6 cellular contexts compared by ENCODE assay signal in the genomic region with DNA sequence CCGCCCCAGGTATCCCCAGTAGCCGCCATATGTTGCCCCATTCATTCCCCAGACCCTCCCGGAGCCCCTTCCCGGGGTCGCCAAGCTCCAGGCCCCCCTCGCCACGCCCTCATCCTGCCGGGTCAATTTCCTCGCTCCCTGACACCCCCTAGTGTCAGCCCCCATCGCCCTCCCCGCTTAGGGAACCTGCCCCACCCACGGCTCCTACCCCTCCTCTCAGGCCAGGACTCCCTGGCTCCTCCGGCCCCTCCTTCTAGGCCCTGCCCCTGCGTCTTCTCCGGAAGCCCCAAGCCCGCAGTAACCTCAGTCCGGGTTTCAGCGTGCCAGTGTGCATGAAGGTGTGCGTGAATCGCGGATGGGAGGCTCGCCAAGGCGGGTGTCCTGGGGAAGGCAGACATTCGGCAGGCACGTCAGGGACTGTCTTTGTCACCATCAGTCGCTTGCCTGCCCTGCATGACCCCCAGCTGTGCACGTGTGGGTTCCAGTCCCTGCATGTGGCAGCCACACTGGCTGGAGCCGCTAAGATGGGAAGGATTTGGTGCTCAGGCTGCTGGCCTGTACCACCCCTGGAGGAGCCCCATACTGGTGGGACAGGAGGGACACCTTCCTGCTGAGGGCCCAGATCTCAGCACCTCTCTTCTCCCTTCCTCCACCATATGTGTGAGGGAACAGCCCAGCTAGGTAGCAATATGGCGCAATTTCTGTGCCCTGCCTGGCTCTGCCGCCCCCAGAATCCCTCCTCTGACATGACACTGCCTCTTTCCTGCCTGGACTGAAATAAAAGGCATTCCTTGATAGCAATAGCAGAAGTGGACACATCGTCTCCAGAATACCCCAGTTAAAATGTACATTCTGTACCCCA. TPM values are rescaled to one million over a fixed set of nuclear protein-coding genes. Genes with fewer than 3 reads are reported as not detected.
DNase-seq lines count a peak whose midpoint lies in the region; ATAC-seq and TF ChIP-seq lines count a peak whose summit lies in the region.

No MANE protein-coding gene starts in this region.

- peaks cover 5% of the 10 kb centered on the region for H3K27me3 Mint-ChIP-seq in chondrocyte (ENCODE audit: low read depth)

- ATAC-seq in GM19397 (IDR thresholded peaks at IDR 0.05; ENCODE audit: unreplicated experiment), result peak; percentile 9
- no peak for ATAC-seq in GM21526 (IDR thresholded peaks at IDR 0.05; ENCODE audit: low FRiP score, unreplicated experiment)

- intact Hi-C loops in posterior vena cava (cut with DNase I), result no loop called here

- DNase-seq in NAMALWA (ENCODE audit: low spot score) (peak; percentile 45), chondrocyte (ENCODE audit: low spot score) (no peak), posterior vena cava (ENCODE audit: low spot score) (peak; percentile 76), T1000 (lab: John Stamatoyannopoulos, UW) (no peak)

- no peaks in the 10 kb centered on the region for H3K36me3 Mint-ChIP-seq in chondrocyte (ENCODE audit: low read depth)

- peaks cover 34% of the 10 kb centered on the region for H3K4me1 Mint-ChIP-seq in chondrocyte (ENCODE audit: low read depth)

- no peak overlapping the region for H3K27ac Mint-ChIP-seq in chondrocyte (ENCODE audit: unreplicated experiment)

- peak overlapping the region; percentile 59 for H3K4me3 Mint-ChIP-seq in chondrocyte (ENCODE audit: unreplicated experiment)

- peak; percentile 16 for TF ChIP-seq CTCF in chondrocyte (IDR thresholded peaks at IDR 0.05)

- H3K9me3 Mint-ChIP-seq in chondrocyte (ENCODE audit: low read depth), result no peaks in the 10 kb centered on the region

RNA-seq across cellular contexts. Expression of gene DISP2, which starts 0.7 kb away (rescaled TPM):
- 1.3 to 2.2 TPM (median 1.4 TPM) in 3 replicates for total RNA-seq in chondrocyte
- total RNA-seq in posterior vena cava, result under 1 TPM; 0.05 to 0.32 TPM

RNA-seq across cellular contexts. Expression of gene PHGR1, which starts 7.9 kb away (rescaled TPM):
- total RNA-seq in chondrocyte (not detected in 3 replicates), posterior vena cava (not detected)

RNA-seq across cellular contexts. Expression of gene CCDC9B, which starts 18.0 kb away (rescaled TPM):
- total RNA-seq in chondrocyte, result 55.4 to 60.0 TPM (median 58.0 TPM) in 3 replicates
- 10 to 100 TPM; 29.2 to 31.2 TPM for total RNA-seq in posterior vena cava

RNA-seq across cellular contexts. Expression of gene KNSTRN, which starts 23.8 kb away (rescaled TPM):
- total RNA-seq in chondrocyte (20.9 to 28.4 TPM (median 27.9 TPM) in 3 replicates), posterior vena cava (1 to 10 TPM; 5.4 to 8.4 TPM)

RNA-seq across cellular contexts. Expression of gene INAFM2, which starts 35.2 kb away (rescaled TPM):
- total RNA-seq in chondrocyte, result 68.8 to 128 TPM (median 80.6 TPM) in 3 replicates
- 10 to 100 TPM; 25.3 to 27.1 TPM for total RNA-seq in posterior vena cava

Comparison
In these comparisons a context has a peak if more than half of its experiments do, and no peak if none do; other contexts are left out.
1. DNase-seq: peak in NAMALWA (single experiment) and posterior vena cava (single experiment); none in chondrocyte (single experiment) and T1000 (single experiment).